ENCODE assay signal across 13 cellular contexts in the genomic region with DNA sequence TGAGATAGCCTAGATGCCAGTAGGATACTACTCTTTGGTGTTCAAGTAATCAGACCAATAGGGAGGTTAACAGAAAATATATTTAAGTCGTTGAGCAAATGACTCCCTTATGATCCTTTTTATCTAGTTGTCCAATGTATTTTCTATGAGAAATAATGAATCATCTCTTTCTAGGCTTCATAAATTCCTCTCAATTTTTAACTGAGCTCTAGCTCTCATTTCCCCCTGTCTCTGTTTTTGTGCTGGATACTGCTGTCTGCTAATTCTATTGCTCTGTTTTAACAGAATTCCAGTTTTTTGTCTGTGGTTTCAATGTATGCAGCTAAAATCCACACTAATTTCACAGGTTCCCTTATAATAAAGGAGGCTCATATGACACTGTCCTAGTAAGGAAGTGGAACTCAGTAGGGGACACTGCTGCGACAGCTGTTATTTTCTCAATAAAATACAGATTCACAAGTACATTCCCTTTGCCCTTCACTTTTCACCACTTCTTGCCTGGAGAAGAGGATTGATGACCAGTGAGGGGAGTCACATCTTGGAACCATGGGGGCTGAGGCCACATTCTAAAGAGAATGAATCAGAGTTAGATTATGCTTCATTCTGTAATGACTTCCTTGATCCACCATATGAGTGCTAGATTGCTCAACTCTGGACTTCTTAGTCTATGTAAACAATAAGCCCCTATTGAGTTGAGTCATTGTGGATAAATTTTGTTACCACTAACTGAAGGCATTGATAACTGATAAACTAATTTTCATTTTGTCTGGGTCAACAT.
A peak's percentile ranks its signal among the peaks of the same experiment; 100 is the strongest.
DNase-seq lines count a peak whose midpoint lies in the region; ATAC-seq and TF ChIP-seq lines count a peak whose summit lies in the region.
"Had no signal": no experiment of that assay in that cellular context is flagged by ENCODE, and none has a peak within 500 bp of the region (broad histone marks: within the 10 kb centered on the region; RNA-seq: fewer than 3 reads in every experiment).

No MANE protein-coding gene starts in this region.

- ATAC-seq in GM23338 (no peak), GM19395 (IDR thresholded peaks at IDR 0.05; ENCODE audit: unreplicated experiment) (no peak)
- ATAC-seq in stimulated activated naive B cell treated with anti-CD40 and anti-IgM and Interleukin-4, amounts not matched to agents 10 μg/mL and 1 μg/mL and 100 μg/mL, for 72 hours (replicated peaks) = no peak

- H3K9me2 ChIP-seq in GM23338 (ENCODE audit: insufficient read depth) = no peaks in the 10 kb centered on the region

- DNase-seq in GM23338 (ENCODE audit: low spot score) (no peak), OCI-M1 (lab: John Stamatoyannopoulos, UW) (peak; percentile 5), epithelial cell of esophagus (ENCODE audit: low read depth) (peak; percentile 77), skeletal muscle cell (ENCODE audit: low read depth) (peak; percentile 92), immature natural killer cell (no peak), middle frontal gyrus (ENCODE audit: extremely low spot score, low spot score) (no peak)
- no peak for DNase-seq in stimulated activated naive B cell treated with anti-CD40 and anti-IgM and Interleukin-4, amounts not matched to agents 10 μg/mL and 1 μg/mL and 100 μg/mL, for 72 hours
- DNase-seq: NCI-H1092; stimulated activated CD4-positive, alpha-beta T cell treated with anti-CD3 and anti-CD28 coated beads, Interleukin-4, amount 100 ng/mL, for 24 hours; transverse colon; WERI-Rb-1 had no signal

- TF ChIP-seq CTCF in GM23338 (conservative IDR thresholded peaks at IDR 0.05; ENCODE audit: low read depth in 2 of 2) = no peak
- no peak for TF ChIP-seq CTCF in epithelial cell of esophagus (IDR thresholded peaks at IDR 0.05; ENCODE audit: insufficient read depth, low read depth, low read length, missing control alignments)

- no peaks in the 10 kb centered on the region for H3F3A ChIP-seq in GM23338 (replicated peaks; ENCODE audit: low read depth)

- H3K4me3 Mint-ChIP-seq in GM23338 (no peak overlapping the region), immature natural killer cell (no peak overlapping the region)
- H3K4me3 Mint-ChIP-seq in stimulated activated naive B cell treated with anti-CD40 and anti-IgM and Interleukin-4, amounts not matched to agents 10 μg/mL and 1 μg/mL and 100 μg/mL, for 72 hours = no peak overlapping the region
- H3K4me3 Mint-ChIP-seq: activated naive CD4-positive, alpha-beta T cell treated with anti-CD3 and anti-CD28 coated beads, Interleukin-2, amount 50 U/mL, for 24 hours had no signal

- no peaks in the 10 kb centered on the region for H3K27me3 Mint-ChIP-seq in GM23338 (ENCODE audit: insufficient read depth, low read depth, poor library complexity)
- no peaks in the 10 kb centered on the region for H3K27me3 Mint-ChIP-seq in immature natural killer cell (ENCODE audit: low read depth in 3 of 3)
- H3K27me3 Mint-ChIP-seq in stimulated activated naive B cell treated with anti-CD40 and anti-IgM and Interleukin-4, amounts not matched to agents 10 μg/mL and 1 μg/mL and 100 μg/mL, for 72 hours = no peaks in the 10 kb centered on the region
- H3K27me3 Mint-ChIP-seq: activated naive CD4-positive, alpha-beta T cell treated with anti-CD3 and anti-CD28 coated beads, Interleukin-2, amount 50 U/mL, for 24 hours had no signal

- no peak overlapping the region for H3K27ac ChIP-seq in GM23338 (ENCODE audit: low read depth)
- H3K27ac ChIP-seq: transverse colon, WERI-Rb-1 had no signal

- H3K36me3 Mint-ChIP-seq in GM23338 (ENCODE audit: low read depth) (no peaks in the 10 kb centered on the region), immature natural killer cell (peaks cover 0 to 3% (median 0%) of the 10 kb centered on the region in 3 donors)
- no peaks in the 10 kb centered on the region for H3K36me3 Mint-ChIP-seq in stimulated activated naive B cell treated with anti-CD40 and anti-IgM and Interleukin-4, amounts not matched to agents 10 μg/mL and 1 μg/mL and 100 μg/mL, for 72 hours
- H3K36me3 Mint-ChIP-seq: activated naive CD4-positive, alpha-beta T cell treated with anti-CD3 and anti-CD28 coated beads, Interleukin-2, amount 50 U/mL, for 24 hours had no signal

- no peak overlapping the region for H3K4me2 ChIP-seq in GM23338

- no peaks in the 10 kb centered on the region for H4K20me1 ChIP-seq in GM23338 (replicated peaks; ENCODE audit: insufficient read depth)

- H3K4me1 ChIP-seq in GM23338 (ENCODE audit: insufficient read depth) = no peaks in the 10 kb centered on the region

- H3K27ac Mint-ChIP-seq in GM23338 (no peak overlapping the region), immature natural killer cell (no peak overlapping the region)
- no peak overlapping the region for H3K27ac Mint-ChIP-seq in stimulated activated naive B cell treated with anti-CD40 and anti-IgM and Interleukin-4, amounts not matched to agents 10 μg/mL and 1 μg/mL and 100 μg/mL, for 72 hours
- H3K27ac Mint-ChIP-seq: activated naive CD4-positive, alpha-beta T cell treated with anti-CD3 and anti-CD28 coated beads, Interleukin-2, amount 50 U/mL, for 24 hours had no signal

- H3K36me3 ChIP-seq in GM23338 (ENCODE audit: insufficient read depth) = no peaks in the 10 kb centered on the region
- H3K36me3 ChIP-seq: transverse colon, WERI-Rb-1 had no signal

- H3K27me3 ChIP-seq in GM23338 (ENCODE audit: insufficient read depth) = no peaks in the 10 kb centered on the region
- H3K27me3 ChIP-seq: transverse colon had no signal

- no peaks in the 10 kb centered on the region for H3K79me2 ChIP-seq in GM23338 (replicated peaks; ENCODE audit: insufficient read depth)

- H3K9me3 Mint-ChIP-seq in GM23338 = no peaks in the 10 kb centered on the region
- no peaks in the 10 kb centered on the region for H3K9me3 Mint-ChIP-seq in immature natural killer cell
- H3K9me3 Mint-ChIP-seq in stimulated activated naive B cell treated with anti-CD40 and anti-IgM and Interleukin-4, amounts not matched to agents 10 μg/mL and 1 μg/mL and 100 μg/mL, for 72 hours = no peaks in the 10 kb centered on the region
- H3K9me3 Mint-ChIP-seq: activated naive CD4-positive, alpha-beta T cell treated with anti-CD3 and anti-CD28 coated beads, Interleukin-2, amount 50 U/mL, for 24 hours had no signal

- H3K4me1 Mint-ChIP-seq in GM23338 (no peaks in the 10 kb centered on the region), immature natural killer cell (no peaks in the 10 kb centered on the region)
- H3K4me1 Mint-ChIP-seq in stimulated activated naive B cell treated with anti-CD40 and anti-IgM and Interleukin-4, amounts not matched to agents 10 μg/mL and 1 μg/mL and 100 μg/mL, for 72 hours = no peaks in the 10 kb centered on the region
- H3K4me1 Mint-ChIP-seq: activated naive CD4-positive, alpha-beta T cell treated with anti-CD3 and anti-CD28 coated beads, Interleukin-2, amount 50 U/mL, for 24 hours had no signal

- peak overlapping the region; percentile 32; the same call in 1 of the 2 replicates for H2AFZ ChIP-seq in GM23338

- H3K4me3 ChIP-seq in GM23338 (no peak overlapping the region), epithelial cell of esophagus (ENCODE audit: low read length) (no peak overlapping the region), skeletal muscle cell (ENCODE audit: low read depth, low read length) (no peak overlapping the region)
- H3K4me3 ChIP-seq: transverse colon had no signal

TF ChIP-seq in GM23338, 12 proteins besides CTCF, POLR2A, EP300 and RAD21:
- no peak for TF ChIP-seq EZH2 (IDR thresholded peaks at IDR 0.05; ENCODE audit: low read depth, unreplicated experiment)
- TF ChIP-seq EZH2phosphoT487 (IDR thresholded peaks at IDR 0.05; ENCODE audit: unreplicated experiment) = no peak
- no peak for TF ChIP-seq NANOG (IDR thresholded peaks at IDR 0.05; ENCODE audit: borderline replicate concordance)
- TF ChIP-seq CREB1 (CRISPR knock-in tag; IDR thresholded peaks at IDR 0.05; ENCODE audit: low read depth) = no peak
- TF ChIP-seq STAT1 (IDR thresholded peaks at IDR 0.05; ENCODE audit: unreplicated experiment) = no peak

Comparison
In these comparisons a context has a peak if more than half of its experiments do, and no peak if none do; other contexts are left out.
1. DNase-seq: peak in OCI-M1 (single experiment), epithelial cell of esophagus (single experiment) and skeletal muscle cell (single experiment); none in GM23338 (single experiment), immature natural killer cell (0 of 3), middle frontal gyrus (single experiment) and stimulated activated naive B cell treated with anti-CD40 and anti-IgM and Interleukin-4, amounts not matched to agents 10 μg/mL and 1 μg/mL and 100 μg/mL, for 72 hours (single experiment).